ENCODE assay signal across 15 cellular contexts in the genomic region with DNA sequence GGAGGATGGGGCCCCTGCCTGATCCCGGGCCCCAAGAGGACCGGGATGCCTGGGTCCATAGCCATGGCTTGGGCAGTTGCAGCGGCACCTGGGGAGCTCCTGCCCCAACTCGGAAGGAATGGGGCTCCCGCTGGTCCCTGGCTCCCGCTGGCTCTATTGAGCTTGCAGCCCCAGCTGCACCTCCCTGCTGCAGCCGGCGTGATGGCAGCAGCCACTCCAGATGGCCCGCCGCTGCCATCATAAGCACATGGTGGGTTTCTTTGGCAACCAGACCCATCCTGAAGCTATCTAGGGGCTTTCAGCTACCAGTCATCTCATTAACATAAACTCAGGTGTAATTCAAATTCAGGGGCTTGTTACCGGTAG.
DNase-seq lines count a peak whose midpoint lies in the region; ATAC-seq lines count a peak whose summit lies in the region.
"Had no signal": no experiment of that assay in that cellular context is flagged by ENCODE, and none has a peak within 500 bp of the region (broad histone marks: within the 10 kb centered on the region; RNA-seq: fewer than 3 reads in every experiment).

No MANE protein-coding gene starts in this region.

- ATAC-seq in HG02852 (IDR thresholded peaks at IDR 0.05; ENCODE audit: unreplicated experiment): peak; percentile 6
- no peak for ATAC-seq in HG03135 (IDR thresholded peaks at IDR 0.05; ENCODE audit: unreplicated experiment)
- no peak for ATAC-seq in HG02840 (IDR thresholded peaks at IDR 0.05; ENCODE audit: low FRiP score, unreplicated experiment)

- DNase-seq in DMS 273 (lab: John Stamatoyannopoulos, UW; ENCODE audit: unreplicated experiment) (peak; percentile 86), NCI-H510A (lab: John Stamatoyannopoulos, UW) (peak; percentile 53), left kidney (ENCODE audit: low read depth, low spot score) (peak; percentile 28), NCI-H2029 (lab: John Stamatoyannopoulos, UW) (no peak), SIG-M5 (lab: John Stamatoyannopoulos, UW) (no peak)
- DNase-seq: activated CD8-positive, alpha-beta memory T cell treated with anti-CD3 and anti-CD28 coated beads for 24 hours; activated effector memory CD4-positive, alpha-beta T cell treated with Interleukin-2 at 50 U/mL for 16 hours; C1 segment of cervical spinal cord; dermis blood vessel endothelial cell; esophagus squamous epithelium; MV-4-11; transverse colon had no signal

Comparison
In these comparisons a context has a peak if more than half of its experiments do, and no peak if none do; other contexts are left out.
1. DNase-seq: peak in DMS 273 (single experiment), NCI-H510A (single experiment) and left kidney (single experiment); none in NCI-H2029 (single experiment) and SIG-M5 (single experiment).